ENCODE assay signal across 20 cellular contexts in the genomic region with DNA sequence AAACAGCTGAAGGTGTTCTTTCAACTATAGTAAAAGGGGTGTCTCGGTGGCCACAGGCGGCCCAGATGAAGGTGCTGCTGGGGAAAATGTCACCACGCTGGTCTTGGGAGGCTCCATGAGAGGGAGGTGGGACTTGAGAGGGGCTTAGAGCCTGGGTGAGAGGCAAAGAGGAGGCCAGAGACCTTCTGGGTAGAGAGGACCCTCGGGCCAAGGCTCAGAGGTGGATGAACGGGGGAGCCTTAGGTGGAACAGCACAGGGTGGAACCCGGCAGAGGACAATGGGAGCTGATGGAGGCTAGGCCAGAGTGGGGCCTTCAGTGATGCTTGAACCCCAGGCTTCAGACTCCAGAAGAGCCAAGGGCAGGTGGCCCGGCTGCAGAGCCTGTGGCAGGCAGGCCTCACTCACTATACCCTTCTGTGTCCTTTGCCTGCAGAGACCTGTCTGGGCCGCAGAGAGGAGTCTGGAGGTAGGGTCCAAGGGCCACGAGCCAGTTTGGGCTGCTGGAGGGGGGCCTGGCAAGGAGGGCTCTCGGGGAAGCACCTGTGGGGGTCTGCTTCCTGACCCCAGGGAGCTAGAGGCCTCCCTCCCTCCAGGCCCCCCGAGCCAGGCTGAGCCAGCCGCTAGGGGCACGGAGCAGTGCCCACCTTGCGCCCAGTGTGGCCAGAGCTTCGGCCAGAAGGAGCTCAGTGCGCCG. TPM values are rescaled to one million over a fixed set of nuclear protein-coding genes. Genes with fewer than 3 reads are reported as not detected.
DNase-seq lines count a peak whose midpoint lies in the region; ATAC-seq and TF ChIP-seq lines count a peak whose summit lies in the region.
"Had no signal": no experiment of that assay in that cellular context is flagged by ENCODE, and none has a peak within 500 bp of the region (broad histone marks: within the 10 kb centered on the region; RNA-seq: fewer than 3 reads in every experiment).

No MANE protein-coding gene starts in this region.

- TF ChIP-seq EP300 in tibial nerve (IDR thresholded peaks at IDR 0.05): no peak

- H3K4me1 ChIP-seq in tibial nerve: no peaks in the 10 kb centered on the region
- H3K4me1 ChIP-seq: SJCRH30 had no signal

- H3K4me3 ChIP-seq in tibial nerve: no peak overlapping the region
- H3K4me3 ChIP-seq: BLaER1, MG63, SJCRH30 had no signal

- no peak overlapping the region for H3K27ac ChIP-seq in tibial nerve
- H3K27ac ChIP-seq: BLaER1, SJCRH30 had no signal

- CTCF ChIA-PET in activated CD8-positive, alpha-beta memory T cell treated with anti-CD3 and anti-CD28 coated beads, Interleukin-2, amount 10 ng/mL, durations not matched to agents 7 days and 5 days (lab: Charles Lee): no interaction called here
- CTCF ChIA-PET in WTC11 (lab: Charles Lee): interaction anchor here (0.9 to 1.0 kb wide), 2 partner anchors 9 to 24 kb away, joined by 3 read pairs; no protein-coding TSS in a partner anchor

- H3K36me3 ChIP-seq in tibial nerve: peaks cover 0 to 95% (median 5%) of the 10 kb centered on the region in 3 donors
- H3K36me3 ChIP-seq: SJCRH30 had no signal

- H3K9me3 Mint-ChIP-seq in activated CD8-positive, alpha-beta memory T cell treated with anti-CD3 and anti-CD28 coated beads, Interleukin-2, amount 10 ng/mL, durations not matched to agents 7 days and 5 days (ENCODE audit: low read depth): no peaks in the 10 kb centered on the region
- peaks cover 13% of the 10 kb centered on the region for H3K9me3 Mint-ChIP-seq in WTC11
- H3K9me3 Mint-ChIP-seq in neural crest cell: peaks cover 7% of the 10 kb centered on the region
- H3K9me3 Mint-ChIP-seq in stimulated activated effector memory CD8-positive, alpha-beta T cell treated with anti-CD3 and anti-CD28 coated beads, Interleukin-12 subunit alpha, Interleukin-12 subunit beta, amount 100 ng/mL, for 72 hours: no peaks in the 10 kb centered on the region

- no peak overlapping the region for H3K27ac Mint-ChIP-seq in activated CD8-positive, alpha-beta memory T cell treated with anti-CD3 and anti-CD28 coated beads, Interleukin-2, amount 10 ng/mL, durations not matched to agents 7 days and 5 days
- H3K27ac Mint-ChIP-seq in WTC11: peak overlapping the region; percentile 66; the same call in 1 of the 2 replicates
- H3K27ac Mint-ChIP-seq in neural crest cell (ENCODE audit: unreplicated experiment): peak overlapping the region; percentile 78
- H3K27ac Mint-ChIP-seq in stimulated activated effector memory CD8-positive, alpha-beta T cell treated with anti-CD3 and anti-CD28 coated beads, Interleukin-12 subunit alpha, Interleukin-12 subunit beta, amount 100 ng/mL, for 72 hours: peak overlapping the region; percentile 23
- H3K27ac Mint-ChIP-seq: CD4-positive, CD25-positive, alpha-beta regulatory T cell had no signal

- POLR2A ChIA-PET in WTC11 (lab: Charles Lee): no interaction called here

- peaks cover 19% of the 10 kb centered on the region for H3K4me1 Mint-ChIP-seq in activated CD8-positive, alpha-beta memory T cell treated with anti-CD3 and anti-CD28 coated beads, Interleukin-2, amount 10 ng/mL, durations not matched to agents 7 days and 5 days
- H3K4me1 Mint-ChIP-seq in WTC11 (no peaks in the 10 kb centered on the region), neural crest cell (no peaks in the 10 kb centered on the region)
- peaks cover 21% of the 10 kb centered on the region for H3K4me1 Mint-ChIP-seq in stimulated activated effector memory CD8-positive, alpha-beta T cell treated with anti-CD3 and anti-CD28 coated beads, Interleukin-12 subunit alpha, Interleukin-12 subunit beta, amount 100 ng/mL, for 72 hours

- H3K27me3 Mint-ChIP-seq in activated CD8-positive, alpha-beta memory T cell treated with anti-CD3 and anti-CD28 coated beads, Interleukin-2, amount 10 ng/mL, durations not matched to agents 7 days and 5 days: no peaks in the 10 kb centered on the region
- no peaks in the 10 kb centered on the region; the same call in 1 of the 2 replicates for H3K27me3 Mint-ChIP-seq in WTC11 (ENCODE audit: low read depth)
- H3K27me3 Mint-ChIP-seq in neural crest cell (ENCODE audit: low read depth): no peaks in the 10 kb centered on the region
- H3K27me3 Mint-ChIP-seq: CD4-positive, CD25-positive, alpha-beta regulatory T cell had no signal

- H3K27me3 ChIP-seq in tibial nerve: no peaks in the 10 kb centered on the region
- H3K27me3 ChIP-seq: BLaER1, MG63, SJCRH30 had no signal

- no peaks in the 10 kb centered on the region for H3K36me3 Mint-ChIP-seq in activated CD8-positive, alpha-beta memory T cell treated with anti-CD3 and anti-CD28 coated beads, Interleukin-2, amount 10 ng/mL, durations not matched to agents 7 days and 5 days
- H3K36me3 Mint-ChIP-seq in WTC11 (peaks cover 10% of the 10 kb centered on the region), neural crest cell (ENCODE audit: low read depth) (peaks cover 4% of the 10 kb centered on the region)
- H3K36me3 Mint-ChIP-seq in stimulated activated effector memory CD8-positive, alpha-beta T cell treated with anti-CD3 and anti-CD28 coated beads, Interleukin-12 subunit alpha, Interleukin-12 subunit beta, amount 100 ng/mL, for 72 hours: no peaks in the 10 kb centered on the region

- no peak for ATAC-seq in activated CD8-positive, alpha-beta memory T cell treated with anti-CD3 and anti-CD28 coated beads, Interleukin-2, amount 10 ng/mL, durations not matched to agents 7 days and 5 days
- ATAC-seq in WTC11 (no peak), GM19467 (IDR thresholded peaks at IDR 0.05; ENCODE audit: unreplicated experiment) (no peak)
- no peak for ATAC-seq in stimulated activated effector memory CD8-positive, alpha-beta T cell treated with anti-CD3 and anti-CD28 coated beads, Interleukin-12 subunit alpha, Interleukin-12 subunit beta, amount 100 ng/mL, for 72 hours

- WGBS in tibial nerve, 2 donors: 88 to 96% methylated on average over 9 to 12 of the region's 17 CpGs

- H3K9me3 ChIP-seq in tibial nerve: peaks cover 0 to 6% (median 0%) of the 10 kb centered on the region in 4 donors
- H3K9me3 ChIP-seq: BLaER1, MG63, SJCRH30 had no signal

- no peak overlapping the region for H3K4me3 Mint-ChIP-seq in activated CD8-positive, alpha-beta memory T cell treated with anti-CD3 and anti-CD28 coated beads, Interleukin-2, amount 10 ng/mL, durations not matched to agents 7 days and 5 days
- H3K4me3 Mint-ChIP-seq in WTC11: no peak overlapping the region
- H3K4me3 Mint-ChIP-seq in neural crest cell: no peak overlapping the region
- no peak overlapping the region for H3K4me3 Mint-ChIP-seq in stimulated activated effector memory CD8-positive, alpha-beta T cell treated with anti-CD3 and anti-CD28 coated beads, Interleukin-12 subunit alpha, Interleukin-12 subunit beta, amount 100 ng/mL, for 72 hours
- H3K4me3 Mint-ChIP-seq: CD4-positive, CD25-positive, alpha-beta regulatory T cell had no signal

- TF ChIP-seq POLR2A in tibial nerve (IDR thresholded peaks at IDR 0.05): no peak

- peak; percentile 32 for DNase-seq in activated CD8-positive, alpha-beta memory T cell treated with anti-CD3 and anti-CD28 coated beads, Interleukin-2, amount 10 ng/mL, durations not matched to agents 7 days and 5 days
- no peak for DNase-seq in activated CD8-positive, alpha-beta memory T cell treated with anti-CD3 and anti-CD28 coated beads for 24 hours
- DNase-seq in WTC11 (ENCODE audit: low spot score) (no peak), neural crest cell (ENCODE audit: low read depth, low spot score) (no peak), tibial nerve (ENCODE audit: low spot score in 2 of 2) (no peak), SHP77 (lab: John Stamatoyannopoulos, UW) (no peak)
- DNase-seq in stimulated activated effector memory CD8-positive, alpha-beta T cell treated with anti-CD3 and anti-CD28 coated beads, Interleukin-12 subunit alpha, Interleukin-12 subunit beta, amount 100 ng/mL, for 72 hours (ENCODE audit: low spot score in 2 of 2): no peak
- DNase-seq: CD4-positive, CD25-positive, alpha-beta regulatory T cell; DMS53; GOT3; HCEC 1CT; KBM-7; MG63; NCI-H2029; NCI-H446; NCI-H524 treated with DMSO at 0.1 percent for 48 hours; NCI-H774; SJCRH30 had no signal

- TF ChIP-seq CTCF in WTC11 (IDR thresholded peaks at IDR 0.05): no peak
- TF ChIP-seq CTCF in neural crest cell (conservative IDR thresholded peaks at IDR 0.05): no peak
- no peak for TF ChIP-seq CTCF in tibial nerve (IDR thresholded peaks at IDR 0.05)

TF ChIP-seq in WTC11, 78 proteins besides CTCF, POLR2A, EP300 and RAD21:
- TF ChIP-seq OVOL2 (CRISPR knock-in tag; IDR thresholded peaks at IDR 0.05; ENCODE audit: borderline replicate concordance) (no peak), GABPB1 (CRISPR knock-in tag; IDR thresholded peaks at IDR 0.05) (no peak)
- TF ChIP-seq, protein P1, sequence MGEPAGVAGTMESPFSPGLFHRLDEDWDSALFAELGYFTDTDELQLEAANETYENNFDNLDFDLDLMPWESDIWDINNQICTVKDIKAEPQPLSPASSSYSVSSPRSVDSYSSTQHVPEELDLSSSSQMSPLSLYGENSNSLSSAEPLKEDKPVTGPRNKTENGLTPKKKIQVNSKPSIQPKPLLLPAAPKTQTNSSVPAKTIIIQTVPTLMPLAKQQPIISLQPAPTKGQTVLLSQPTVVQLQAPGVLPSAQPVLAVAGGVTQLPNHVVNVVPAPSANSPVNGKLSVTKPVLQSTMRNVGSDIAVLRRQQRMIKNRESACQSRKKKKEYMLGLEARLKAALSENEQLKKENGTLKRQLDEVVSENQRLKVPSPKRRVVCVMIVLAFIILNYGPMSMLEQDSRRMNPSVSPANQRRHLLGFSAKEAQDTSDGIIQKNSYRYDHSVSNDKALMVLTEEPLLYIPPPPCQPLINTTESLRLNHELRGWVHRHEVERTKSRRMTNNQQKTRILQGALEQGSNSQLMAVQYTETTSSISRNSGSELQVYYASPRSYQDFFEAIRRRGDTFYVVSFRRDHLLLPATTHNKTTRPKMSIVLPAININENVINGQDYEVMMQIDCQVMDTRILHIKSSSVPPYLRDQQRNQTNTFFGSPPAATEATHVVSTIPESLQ (CRISPR knock-in tag; IDR thresholded peaks at IDR 0.05): no peak

RNA-seq across cellular contexts. Expression of a gene that starts 32.1 kb away (rescaled TPM):
- total RNA-seq in activated CD8-positive, alpha-beta memory T cell treated with anti-CD3 and anti-CD28 coated beads, Interleukin-2, amount 10 ng/mL, durations not matched to agents 7 days and 5 days: 10 to 100 TPM; 14.8 to 15.5 TPM
- total RNA-seq in WTC11 (2021): 9.9 to 12.1 TPM (median 12.0 TPM) in 3 replicates
- total RNA-seq in neural crest cell: 15.3 and 18.0 TPM in 2 replicates
- 10 to 100 TPM; 22.1 to 58.2 (median 31.2) TPM for total RNA-seq in tibial nerve

RNA-seq across cellular contexts. Expression of a gene that starts 54.6 kb away (rescaled TPM):
- 10 to 100 TPM; 12.8 to 14.2 TPM for total RNA-seq in activated CD8-positive, alpha-beta memory T cell treated with anti-CD3 and anti-CD28 coated beads, Interleukin-2, amount 10 ng/mL, durations not matched to agents 7 days and 5 days
- total RNA-seq in WTC11 (2021) (19.7 to 23.0 TPM (median 21.7 TPM) in 3 replicates), neural crest cell (15.8 and 15.9 TPM in 2 replicates), tibial nerve (10 to 100 TPM in 2 of 4 donors, 1 to 10 TPM in 2; 8.4 to 12.6 (median 10.5) TPM)
